In the genomic region with DNA sequence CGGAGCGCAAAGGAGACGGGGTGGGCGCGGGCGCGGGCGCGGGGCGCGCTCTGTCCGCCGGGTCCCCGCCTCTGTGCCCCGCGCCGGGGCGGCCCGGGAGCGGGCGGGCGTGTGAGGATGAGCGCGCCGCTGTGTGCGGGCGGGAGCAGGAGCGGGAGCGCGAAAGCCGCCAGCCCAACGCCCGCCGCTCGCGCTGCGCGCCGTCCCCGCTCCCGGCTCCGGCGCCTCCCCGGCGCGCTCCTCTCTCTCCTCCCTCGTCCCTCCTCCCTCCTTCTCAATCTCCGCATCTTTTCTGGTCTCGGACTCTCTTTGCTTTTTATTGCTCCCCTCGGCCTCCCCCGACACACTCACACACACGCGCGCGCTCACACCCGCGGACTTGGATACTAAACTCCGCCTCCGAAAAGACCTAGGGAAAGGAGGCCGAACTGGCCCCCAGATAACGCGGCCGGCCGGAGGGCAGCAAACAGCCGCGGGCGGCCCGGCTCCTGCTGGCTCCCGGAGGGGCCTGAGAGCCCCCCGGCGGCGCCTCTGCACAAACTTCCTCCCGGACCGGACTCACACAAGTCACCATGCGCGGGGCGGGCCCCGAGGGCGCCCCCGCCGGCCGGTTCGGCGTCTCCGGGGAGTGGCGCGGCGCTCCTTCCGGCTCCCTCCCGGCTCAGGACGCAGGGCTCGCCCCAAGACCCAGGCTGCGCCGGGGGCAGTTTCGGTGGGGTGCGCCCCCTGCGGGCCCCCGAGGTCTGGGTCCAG, we compare ENCODE assay signal across 9 cellular contexts. TPM values are rescaled to one million over a fixed set of nuclear protein-coding genes. Genes with fewer than 3 reads are reported as not detected.
A peak's percentile ranks its signal among the peaks of the same experiment; 100 is the strongest.
DNase-seq lines count a peak whose midpoint lies in the region; ATAC-seq lines count a peak whose summit lies in the region.
"Had no signal": no experiment of that assay in that cellular context is flagged by ENCODE, and none has a peak within 500 bp of the region (broad histone marks: within the 10 kb centered on the region; RNA-seq: fewer than 3 reads in every experiment).

Gene FIBCD1, minus strand, starts transcription at position 596 of the 753 bp plus-strand sequence. CDS start 640 bp downstream, outside the sequence.

- H3K36me3 ChIP-seq in iPS-15b (ENCODE audit: control insufficient read depth, insufficient read depth, low read length), result no peaks in the 10 kb centered on the region

- H3K36me3 Mint-ChIP-seq in activated T-helper 2 cell treated with anti-CD3 and anti-CD28 coated beads, Interferon-gamma antibody, Interleukin-2, Interleukin-4, amounts not matched to agents 10 μg/mL and 5 μg/mL and 100 μg/mL, durations not matched to agents 14 hours and 24 hours and 36 hours (ENCODE audit: low read depth), result no peaks in the 10 kb centered on the region
- H3K36me3 Mint-ChIP-seq: CD4-positive, CD25-positive, alpha-beta regulatory T cell had no signal

- peak within 1 kb of the TSS; percentile 72 for H3K4me3 Mint-ChIP-seq in activated T-helper 2 cell treated with anti-CD3 and anti-CD28 coated beads, Interferon-gamma antibody, Interleukin-2, Interleukin-4, amounts not matched to agents 10 μg/mL and 5 μg/mL and 100 μg/mL, durations not matched to agents 14 hours and 24 hours and 36 hours (ENCODE audit: low read depth)
- H3K4me3 Mint-ChIP-seq in stimulated activated naive CD8-positive, alpha-beta T cell treated with anti-CD3 and anti-CD28 coated beads, Interleukin-15, amount 100 ng/mL, for 72 hours, result peak within 1 kb of the TSS; percentile 69 to 78

- peak; percentile 59 for ATAC-seq in stimulated activated naive CD8-positive, alpha-beta T cell treated with anti-CD3 and anti-CD28 coated beads, Interleukin-15, amount 100 ng/mL, for 72 hours
- ATAC-seq in HG02642 (IDR thresholded peaks at IDR 0.05; ENCODE audit: poor library complexity, unreplicated experiment) (no peak), GM19324 (IDR thresholded peaks at IDR 0.05; ENCODE audit: low FRiP score, unreplicated experiment) (no peak)

- peaks cover 34% of the 10 kb centered on the region for H3K27me3 ChIP-seq in iPS-15b (ENCODE audit: control insufficient read depth, insufficient read depth, low read length)

- no peaks in the 10 kb centered on the region for H3K9me3 ChIP-seq in iPS-15b (ENCODE audit: control insufficient read depth, insufficient read depth, low read length)

- H3K27ac Mint-ChIP-seq in activated T-helper 2 cell treated with anti-CD3 and anti-CD28 coated beads, Interferon-gamma antibody, Interleukin-2, Interleukin-4, amounts not matched to agents 10 μg/mL and 5 μg/mL and 100 μg/mL, durations not matched to agents 14 hours and 24 hours and 36 hours, result no peak within 1 kb of the TSS
- no peak within 1 kb of the TSS for H3K27ac Mint-ChIP-seq in stimulated activated naive CD8-positive, alpha-beta T cell treated with anti-CD3 and anti-CD28 coated beads, Interleukin-15, amount 100 ng/mL, for 72 hours
- H3K27ac Mint-ChIP-seq: CD4-positive, CD25-positive, alpha-beta regulatory T cell had no signal

- H3K4me1 Mint-ChIP-seq in activated T-helper 2 cell treated with anti-CD3 and anti-CD28 coated beads, Interferon-gamma antibody, Interleukin-2, Interleukin-4, amounts not matched to agents 10 μg/mL and 5 μg/mL and 100 μg/mL, durations not matched to agents 14 hours and 24 hours and 36 hours (ENCODE audit: low read depth), result peaks cover 1% of the 10 kb centered on the region
- peaks cover 23% of the 10 kb centered on the region for H3K4me1 Mint-ChIP-seq in stimulated activated naive CD8-positive, alpha-beta T cell treated with anti-CD3 and anti-CD28 coated beads, Interleukin-15, amount 100 ng/mL, for 72 hours

- peaks cover 46% of the 10 kb centered on the region for H3K27me3 Mint-ChIP-seq in activated T-helper 2 cell treated with anti-CD3 and anti-CD28 coated beads, Interferon-gamma antibody, Interleukin-2, Interleukin-4, amounts not matched to agents 10 μg/mL and 5 μg/mL and 100 μg/mL, durations not matched to agents 14 hours and 24 hours and 36 hours (ENCODE audit: low read depth)
- peaks cover 82% of the 10 kb centered on the region for H3K27me3 Mint-ChIP-seq in stimulated activated naive CD8-positive, alpha-beta T cell treated with anti-CD3 and anti-CD28 coated beads, Interleukin-15, amount 100 ng/mL, for 72 hours

- H3K9me3 Mint-ChIP-seq in activated T-helper 2 cell treated with anti-CD3 and anti-CD28 coated beads, Interferon-gamma antibody, Interleukin-2, Interleukin-4, amounts not matched to agents 10 μg/mL and 5 μg/mL and 100 μg/mL, durations not matched to agents 14 hours and 24 hours and 36 hours, result no peaks in the 10 kb centered on the region
- H3K9me3 Mint-ChIP-seq in stimulated activated naive CD8-positive, alpha-beta T cell treated with anti-CD3 and anti-CD28 coated beads, Interleukin-15, amount 100 ng/mL, for 72 hours, result no peaks in the 10 kb centered on the region

- peak within 1 kb of the TSS; percentile 47 for H3K9ac ChIP-seq in iPS-15b (ENCODE audit: low read depth, low read length)

- H3K4me3 ChIP-seq in iPS-15b (ENCODE audit: low read depth, low read length), result peak within 1 kb of the TSS; percentile 58

- intact Hi-C loops in activated T-helper 2 cell treated with anti-CD3 and anti-CD28 coated beads, Interferon-gamma antibody, Interleukin-2, Interleukin-4, amounts not matched to agents 10 μg/mL and 5 μg/mL and 100 μg/mL, durations not matched to agents 14 hours and 24 hours and 36 hours (cut with micrococcal nuclease), result no loop called here

- DNase-seq in NCI-H1092 treated with DMSO at 0.1 percent for 48 hours (lab: John Stamatoyannopoulos, UW) (peak; percentile 13), NCI-H1092 (lab: John Stamatoyannopoulos, UW) (no peak), LoVo (ENCODE audit: low spot score) (peak; percentile 48)
- peak; percentile 15 for DNase-seq in activated T-helper 2 cell treated with anti-CD3 and anti-CD28 coated beads, Interferon-gamma antibody, Interleukin-2, Interleukin-4, amounts not matched to agents 10 μg/mL and 5 μg/mL and 100 μg/mL, durations not matched to agents 14 hours and 24 hours and 36 hours (ENCODE audit: low spot score)
- DNase-seq in stimulated activated naive CD8-positive, alpha-beta T cell treated with anti-CD3 and anti-CD28 coated beads, Interleukin-15, amount 100 ng/mL, for 72 hours, result peak; percentile 40 to 43

- peaks cover 3% of the 10 kb centered on the region for H3K4me1 ChIP-seq in iPS-15b (ENCODE audit: control insufficient read depth, insufficient read depth, low read length)

RNA-seq across cellular contexts. Expression of gene FIBCD1, which starts in this region (rescaled TPM):
- total RNA-seq in activated T-helper 2 cell treated with anti-CD3 and anti-CD28 coated beads, Interferon-gamma antibody, Interleukin-2, Interleukin-4, amounts not matched to agents 10 μg/mL and 5 μg/mL and 100 μg/mL, durations not matched to agents 14 hours and 24 hours and 36 hours, result not detected in 2 replicates
- total RNA-seq: CD4-positive, CD25-positive, alpha-beta regulatory T cell had no signal

Comparison
In these comparisons a context has a peak if more than half of its experiments do, and no peak if none do; other contexts are left out.
1. Peak in DNase-seq in activated T-helper 2 cell treated with anti-CD3 and anti-CD28 coated beads, Interferon-gamma antibody, Interleukin-2, Interleukin-4, amounts not matched to agents 10 μg/mL and 5 μg/mL and 100 μg/mL, durations not matched to agents 14 hours and 24 hours and 36 hours; RNA of the gene not detected or under 1 TPM.